Comparison of ENCODE assay signal across 24 cellular contexts in the genomic region with DNA sequence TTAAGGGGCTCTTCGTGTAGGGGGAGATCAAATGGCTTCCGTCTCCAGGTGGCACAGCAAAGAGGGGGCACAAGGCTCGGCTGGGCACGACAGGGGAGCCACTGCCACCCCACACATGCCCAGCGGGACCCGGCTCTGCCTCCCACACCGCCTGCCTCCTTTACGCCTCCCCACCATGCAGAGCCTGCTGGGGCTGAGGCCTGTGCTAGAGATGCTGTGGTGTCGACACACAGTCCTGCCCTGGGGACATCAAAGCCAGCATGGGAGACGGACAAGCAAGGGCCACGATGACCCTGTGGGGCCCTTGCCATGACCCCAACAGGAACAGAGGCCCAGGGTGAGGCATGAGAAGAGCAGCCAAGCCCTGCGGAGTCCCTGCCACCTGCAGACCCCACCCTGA.
"Had no signal": no experiment of that assay in that cellular context is flagged by ENCODE, and none has a peak within 500 bp of the region (broad histone marks: within the 10 kb centered on the region; RNA-seq: fewer than 3 reads in every experiment).

No MANE protein-coding gene starts in this region.

- DNase-seq: activated CD4-positive, alpha-beta memory T cell treated with anti-CD3 and anti-CD28 coated beads, Interleukin-2, amount 10 ng/mL, durations not matched to agents 7 days and 5 days; activated CD4-positive, alpha-beta T cell treated with anti-CD3 and anti-CD28 coated beads, Interleukin-2, amount 10 ng/mL, durations not matched to agents 7 days and 5 days; activated CD4-positive, CD25-positive, alpha-beta regulatory T cell treated with anti-CD3 and anti-CD28 coated beads, Interleukin-2, amount 50 U/mL, for 72 hours; activated gamma-delta T cell treated with Interleukin-2 at 50 U/mL for 16 hours; activated naive CD4-positive, alpha-beta T cell treated with anti-CD3 and anti-CD28 coated beads, Interleukin-2, amount 50 U/mL, for 16 hours; activated T-cell treated with anti-CD3 and anti-CD28 coated beads, Interleukin-2, amount 50 U/mL, for 4 hours; amniotic stem cell; central memory CD4-positive, alpha-beta T cell; foreskin fibroblast; midbrain; naive thymus-derived CD4-positive, alpha-beta T cell; stimulated activated CD4-positive, alpha-beta T cell treated with anti-CD3 and anti-CD28 coated beads, Interleukin-15, amount 100 ng/mL, for 24 hours; stimulated activated naive CD4-positive, alpha-beta T cell; SW 1271; T-helper 9 cell; tibial artery; upper lobe of right lung had no signal

- H3K27me3 ChIP-seq: heart left ventricle, pancreas, suprapubic skin, tibial artery, upper lobe of right lung had no signal

- H3K27ac Mint-ChIP-seq: activated CD4-positive, alpha-beta memory T cell treated with anti-CD3 and anti-CD28 coated beads, Interleukin-2, amount 10 ng/mL, durations not matched to agents 7 days and 5 days; activated CD4-positive, alpha-beta T cell treated with anti-CD3 and anti-CD28 coated beads, Interleukin-2, amount 10 ng/mL, durations not matched to agents 7 days and 5 days; activated T-helper 17 cell treated with anti-CD3 and anti-CD28 coated beads, Interleukin-2, amount 50 U/mL, for 72 hours; naive thymus-derived CD4-positive, alpha-beta T cell; T-helper 1 cell treated with Interleukin-12 subunit alpha and Interleukin-12 subunit beta and Interleukin-4 antibody, amounts not matched to agents 30 μg/mL and 1 μg/mL, for 36 hours had no signal

- H3K9me3 ChIP-seq: pancreas, prostate gland, suprapubic skin, tibial artery, upper lobe of right lung had no signal

- H3K9me3 Mint-ChIP-seq: activated CD4-positive, alpha-beta memory T cell treated with anti-CD3 and anti-CD28 coated beads, Interleukin-2, amount 10 ng/mL, durations not matched to agents 7 days and 5 days; activated CD4-positive, alpha-beta T cell treated with anti-CD3 and anti-CD28 coated beads, Interleukin-2, amount 10 ng/mL, durations not matched to agents 7 days and 5 days; activated T-cell treated with anti-CD3 and anti-CD28 coated beads, Interleukin-2, amount 50 U/mL, for 4 hours; activated T-helper 17 cell treated with anti-CD3 and anti-CD28 coated beads, Interleukin-2, amount 50 U/mL, for 72 hours; T-helper 1 cell treated with Interleukin-12 subunit alpha and Interleukin-12 subunit beta and Interleukin-4 antibody, amounts not matched to agents 30 μg/mL and 1 μg/mL, for 36 hours had no signal

- H3K27me3 Mint-ChIP-seq: activated CD4-positive, alpha-beta memory T cell treated with anti-CD3 and anti-CD28 coated beads, Interleukin-2, amount 10 ng/mL, durations not matched to agents 7 days and 5 days; activated CD4-positive, alpha-beta T cell treated with anti-CD3 and anti-CD28 coated beads, Interleukin-2, amount 10 ng/mL, durations not matched to agents 7 days and 5 days; activated T-helper 17 cell treated with anti-CD3 and anti-CD28 coated beads, Interleukin-2, amount 50 U/mL, for 72 hours; naive thymus-derived CD4-positive, alpha-beta T cell had no signal

- H3K27ac ChIP-seq: pancreas, prostate gland, suprapubic skin, tibial artery, upper lobe of right lung had no signal

- H3K36me3 ChIP-seq: pancreas, prostate gland, upper lobe of right lung had no signal

- H3K4me3 ChIP-seq: heart left ventricle, pancreas, prostate gland, suprapubic skin, tibial artery, upper lobe of right lung had no signal

- FAIRE-seq: islet of Langerhans, pancreas had no signal

- H3K4me3 Mint-ChIP-seq: activated CD4-positive, alpha-beta memory T cell treated with anti-CD3 and anti-CD28 coated beads, Interleukin-2, amount 10 ng/mL, durations not matched to agents 7 days and 5 days; activated CD4-positive, alpha-beta T cell treated with anti-CD3 and anti-CD28 coated beads, Interleukin-2, amount 10 ng/mL, durations not matched to agents 7 days and 5 days; activated T-cell treated with anti-CD3 and anti-CD28 coated beads, Interleukin-2, amount 50 U/mL, for 4 hours; activated T-helper 17 cell treated with anti-CD3 and anti-CD28 coated beads, Interleukin-2, amount 50 U/mL, for 72 hours; naive thymus-derived CD4-positive, alpha-beta T cell; T-helper 1 cell treated with Interleukin-12 subunit alpha and Interleukin-12 subunit beta and Interleukin-4 antibody, amounts not matched to agents 30 μg/mL and 1 μg/mL, for 36 hours had no signal

- H3K4me1 ChIP-seq: heart left ventricle, pancreas, prostate gland, suprapubic skin, tibial artery, upper lobe of right lung had no signal

- H3K4me1 Mint-ChIP-seq: activated CD4-positive, alpha-beta memory T cell treated with anti-CD3 and anti-CD28 coated beads, Interleukin-2, amount 10 ng/mL, durations not matched to agents 7 days and 5 days; activated CD4-positive, alpha-beta T cell treated with anti-CD3 and anti-CD28 coated beads, Interleukin-2, amount 10 ng/mL, durations not matched to agents 7 days and 5 days; activated T-helper 17 cell treated with anti-CD3 and anti-CD28 coated beads, Interleukin-2, amount 50 U/mL, for 72 hours; naive thymus-derived CD4-positive, alpha-beta T cell had no signal
